ENCODE assay signal across 23 cellular contexts in the genomic region with DNA sequence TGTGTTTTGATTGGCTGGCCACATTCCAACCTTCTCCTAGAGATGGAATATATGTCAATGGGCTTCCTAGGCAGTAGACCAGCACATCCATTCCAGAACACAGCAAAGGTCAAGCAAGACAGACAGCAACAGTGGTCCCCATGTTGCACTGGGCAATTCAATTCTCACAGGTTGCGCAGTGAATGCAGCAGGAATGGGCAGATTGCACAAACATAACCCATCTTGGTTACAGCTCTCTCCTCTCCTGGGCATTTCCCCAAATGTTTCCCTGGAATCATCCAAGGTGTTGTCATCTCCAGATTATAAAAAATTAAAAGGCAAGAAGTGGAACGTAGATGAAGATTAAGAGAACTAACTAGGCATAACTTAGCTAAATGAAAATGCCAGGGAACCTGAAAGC.
"Had no signal": no experiment of that assay in that cellular context is flagged by ENCODE, and none has a peak within 500 bp of the region (broad histone marks: within the 10 kb centered on the region; RNA-seq: fewer than 3 reads in every experiment).

No MANE protein-coding gene starts in this region.

- H3K27ac ChIP-seq: HL-60, KMS-11, RWPE1, SJSA1, SK-N-MC had no signal

- H3K27me3 ChIP-seq: SJSA1 had no signal

- DNase-seq: Kasumi-1, MM.1S, NCI-H1092 treated with DMSO at 0.1 percent for 48 hours, NCI-H1436, NCI-H187, NCI-H2029, NCI-H2081 treated with DMSO at 0.1 percent for 48 hours, NCI-H2171, NCI-H226, NCI-H446, NCI-H510A, NCI-H524 treated with DMSO at 0.1 percent for 48 hours, NCI-H69, NCI-H774, PC-3, SIG-M5 had no signal

- H3K9me3 ChIP-seq: SJSA1 had no signal

- H3K4me3 ChIP-seq: K562, SJSA1, SK-N-MC had no signal

- ATAC-seq: K562, Panc1, PC-3 had no signal

- H3K36me3 ChIP-seq: SJSA1 had no signal

- H3K4me1 ChIP-seq: SJSA1 had no signal
